In genomic region chr12:57725851-57726150, GRCh38 we compare ENCODE assay signal across 1 cellular context.
TF ChIP-seq lines count a peak whose summit lies in the region.

No MANE protein-coding gene starts in this region.

TF ChIP-seq in GM23338, 12 proteins besides CTCF, POLR2A, EP300 and RAD21:
- TF ChIP-seq, protein P1, sequence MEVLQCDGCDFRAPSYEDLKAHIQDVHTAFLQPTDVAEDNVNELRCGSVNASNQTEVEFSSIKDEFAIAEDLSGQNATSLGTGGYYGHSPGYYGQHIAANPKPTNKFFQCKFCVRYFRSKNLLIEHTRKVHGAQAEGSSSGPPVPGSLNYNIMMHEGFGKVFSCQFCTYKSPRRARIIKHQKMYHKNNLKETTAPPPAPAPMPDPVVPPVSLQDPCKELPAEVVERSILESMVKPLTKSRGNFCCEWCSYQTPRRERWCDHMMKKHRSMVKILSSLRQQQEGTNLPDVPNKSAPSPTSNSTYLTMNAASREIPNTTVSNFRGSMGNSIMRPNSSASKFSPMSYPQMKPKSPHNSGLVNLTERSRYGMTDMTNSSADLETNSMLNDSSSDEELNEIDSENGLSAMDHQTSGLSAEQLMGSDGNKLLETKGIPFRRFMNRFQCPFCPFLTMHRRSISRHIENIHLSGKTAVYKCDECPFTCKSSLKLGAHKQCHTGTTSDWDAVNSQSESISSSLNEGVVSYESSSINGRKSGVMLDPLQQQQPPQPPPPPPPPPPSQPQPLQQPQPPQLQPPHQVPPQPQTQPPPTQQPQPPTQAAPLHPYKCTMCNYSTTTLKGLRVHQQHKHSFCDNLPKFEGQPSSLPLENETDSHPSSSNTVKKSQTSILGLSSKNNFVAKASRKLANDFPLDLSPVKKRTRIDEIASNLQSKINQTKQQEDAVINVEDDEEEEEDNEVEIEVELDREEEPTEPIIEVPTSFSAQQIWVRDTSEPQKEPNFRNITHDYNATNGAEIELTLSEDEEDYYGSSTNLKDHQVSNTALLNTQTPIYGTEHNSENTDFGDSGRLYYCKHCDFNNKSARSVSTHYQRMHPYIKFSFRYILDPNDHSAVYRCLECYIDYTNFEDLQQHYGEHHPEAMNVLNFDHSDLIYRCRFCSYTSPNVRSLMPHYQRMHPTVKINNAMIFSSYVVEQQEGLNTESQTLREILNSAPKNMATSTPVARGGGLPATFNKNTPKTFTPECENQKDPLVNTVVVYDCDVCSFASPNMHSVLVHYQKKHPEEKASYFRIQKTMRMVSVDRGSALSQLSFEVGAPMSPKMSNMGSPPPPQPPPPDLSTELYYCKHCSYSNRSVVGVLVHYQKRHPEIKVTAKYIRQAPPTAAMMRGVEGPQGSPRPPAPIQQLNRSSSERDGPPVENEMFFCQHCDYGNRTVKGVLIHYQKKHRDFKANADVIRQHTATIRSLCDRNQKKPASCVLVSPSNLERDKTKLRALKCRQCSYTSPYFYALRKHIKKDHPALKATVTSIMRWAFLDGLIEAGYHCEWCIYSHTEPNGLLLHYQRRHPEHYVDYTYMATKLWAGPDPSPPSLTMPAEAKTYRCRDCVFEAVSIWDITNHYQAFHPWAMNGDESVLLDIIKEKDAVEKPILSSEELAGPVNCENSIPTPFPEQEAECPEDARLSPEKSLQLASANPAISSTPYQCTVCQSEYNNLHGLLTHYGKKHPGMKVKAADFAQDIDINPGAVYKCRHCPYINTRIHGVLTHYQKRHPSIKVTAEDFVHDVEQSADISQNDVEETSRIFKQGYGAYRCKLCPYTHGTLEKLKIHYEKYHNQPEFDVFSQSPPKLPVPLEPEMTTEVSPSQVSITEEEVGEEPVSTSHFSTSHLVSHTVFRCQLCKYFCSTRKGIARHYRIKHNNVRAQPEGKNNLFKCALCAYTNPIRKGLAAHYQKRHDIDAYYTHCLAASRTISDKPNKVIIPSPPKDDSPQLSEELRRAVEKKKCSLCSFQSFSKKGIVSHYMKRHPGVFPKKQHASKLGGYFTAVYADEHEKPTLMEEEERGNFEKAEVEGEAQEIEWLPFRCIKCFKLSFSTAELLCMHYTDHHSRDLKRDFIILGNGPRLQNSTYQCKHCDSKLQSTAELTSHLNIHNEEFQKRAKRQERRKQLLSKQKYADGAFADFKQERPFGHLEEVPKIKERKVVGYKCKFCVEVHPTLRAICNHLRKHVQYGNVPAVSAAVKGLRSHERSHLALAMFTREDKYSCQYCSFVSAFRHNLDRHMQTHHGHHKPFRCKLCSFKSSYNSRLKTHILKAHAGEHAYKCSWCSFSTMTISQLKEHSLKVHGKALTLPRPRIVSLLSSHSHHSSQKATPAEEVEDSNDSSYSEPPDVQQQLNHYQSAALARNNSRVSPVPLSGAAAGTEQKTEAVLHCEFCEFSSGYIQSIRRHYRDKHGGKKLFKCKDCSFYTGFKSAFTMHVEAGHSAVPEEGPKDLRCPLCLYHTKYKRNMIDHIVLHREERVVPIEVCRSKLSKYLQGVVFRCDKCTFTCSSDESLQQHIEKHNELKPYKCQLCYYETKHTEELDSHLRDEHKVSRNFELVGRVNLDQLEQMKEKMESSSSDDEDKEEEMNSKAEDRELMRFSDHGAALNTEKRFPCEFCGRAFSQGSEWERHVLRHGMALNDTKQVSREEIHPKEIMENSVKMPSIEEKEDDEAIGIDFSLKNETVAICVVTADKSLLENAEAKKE (CRISPR knock-in tag; IDR thresholded peaks at IDR 0.05), result no peak
- TF ChIP-seq NANOG (IDR thresholded peaks at IDR 0.05; ENCODE audit: borderline replicate concordance), result no peak
